In the genomic region with DNA sequence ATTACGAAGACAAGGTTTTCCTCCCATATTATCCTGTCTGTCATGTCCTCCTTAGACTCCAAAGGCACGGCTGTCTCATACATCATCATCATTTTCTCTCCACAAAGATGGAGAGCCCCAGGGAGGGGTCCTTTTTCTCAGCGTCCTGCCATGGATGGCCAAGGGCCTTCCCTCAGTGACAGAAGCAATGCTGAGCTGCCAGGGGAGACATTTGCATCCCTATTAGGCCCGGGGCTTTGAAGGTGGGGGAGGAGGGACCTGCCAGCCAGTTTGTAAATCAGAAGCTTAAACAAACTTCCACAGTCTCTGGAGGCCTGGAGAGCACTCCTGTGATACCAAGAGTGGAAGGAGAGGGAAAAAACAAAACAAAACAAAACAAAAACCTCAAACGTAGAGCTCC, we compare ENCODE assay signal across 16 cellular contexts.
DNase-seq lines count a peak whose midpoint lies in the region; ATAC-seq and TF ChIP-seq lines count a peak whose summit lies in the region.
"Had no signal": no experiment of that assay in that cellular context is flagged by ENCODE, and none has a peak within 500 bp of the region (broad histone marks: within the 10 kb centered on the region; RNA-seq: fewer than 3 reads in every experiment).

No MANE protein-coding gene starts in this region.

- no peak for ATAC-seq in effector memory CD8-positive, alpha-beta T cell (replicated peaks)
- ATAC-seq in naive thymus-derived CD4-positive, alpha-beta T cell: no peak
- ATAC-seq in GM18505 (IDR thresholded peaks at IDR 0.05; ENCODE audit: unreplicated experiment): no peak
- ATAC-seq: lower lobe of right lung had no signal

- H3K27me3 Mint-ChIP-seq in effector memory CD8-positive, alpha-beta T cell: no peaks in the 10 kb centered on the region
- peaks cover 0 to 2% (median 0%) of the 10 kb centered on the region in 5 donors for H3K27me3 Mint-ChIP-seq in naive thymus-derived CD4-positive, alpha-beta T cell
- H3K27me3 Mint-ChIP-seq: activated CD4-positive, alpha-beta T cell treated with anti-CD3 and anti-CD28 coated beads, Interleukin-2, amount 10 ng/mL, durations not matched to agents 24 days and 14 days had no signal

- H4K20me1 ChIP-seq in Karpas-422 (ENCODE audit: insufficient read depth, low read depth, low read length): no peaks in the 10 kb centered on the region
- H4K20me1 ChIP-seq in OCI-LY7 (ENCODE audit: insufficient read depth, low read length): no peaks in the 10 kb centered on the region

- peaks cover 55% of the 10 kb centered on the region for H3K4me1 ChIP-seq in A673 (ENCODE audit: insufficient read depth, low read length, poor library complexity, severe bottlenecking)
- peaks cover 23% of the 10 kb centered on the region for H3K4me1 ChIP-seq in Karpas-422 (ENCODE audit: low read length)
- H3K4me1 ChIP-seq in naive thymus-derived CD4-positive, alpha-beta T cell (ENCODE audit: control insufficient read depth in 2 of 2, insufficient read depth in 2 of 2, low read length in 2 of 2): peaks cover 33 to 49% of the 10 kb centered on the region in 2 donors
- H3K4me1 ChIP-seq in OCI-LY7 (ENCODE audit: insufficient read depth, low read length, poor library complexity, severe bottlenecking): peaks cover 31% of the 10 kb centered on the region
- H3K4me1 ChIP-seq: stomach had no signal

- H3K9me3 ChIP-seq in A673 (ENCODE audit: low read depth, low read length, poor library complexity, severe bottlenecking) (peaks cover 2% of the 10 kb centered on the region), Karpas-422 (ENCODE audit: low read length) (no peaks in the 10 kb centered on the region), OCI-LY7 (ENCODE audit: low read length) (0 out of 2 replicates have a peak, but pooled peaks cover under 1% of the 10 kb centered on the region)
- H3K9me3 ChIP-seq in naive thymus-derived CD4-positive, alpha-beta T cell (ENCODE audit: control insufficient read depth in 2 of 3, low read length in 3 of 3): no peaks in the 10 kb centered on the region
- H3K9me3 ChIP-seq: adrenal gland, lower lobe of right lung, Peyer's patch, upper lobe of left lung had no signal

- POLR2A ChIA-PET in A673 (lab: Charles Lee; ENCODE audit: low non-redundant PET): no interaction called here
- POLR2A ChIA-PET in naive thymus-derived CD4-positive, alpha-beta T cell (lab: Charles Lee): interaction anchor here (0.6 kb wide), 1 partner anchor 130 kb away, joined by 3 read pairs; no protein-coding TSS in a partner anchor
- POLR2A ChIA-PET in OCI-LY7 (lab: Charles Lee): interaction anchor here (0.6 to 2.1 kb wide), 2 partner anchors 12 to 43 kb away, joined by 3 to 5 read pairs; no protein-coding TSS in a partner anchor

- H3K4me2 ChIP-seq in Karpas-422 (ENCODE audit: low read depth, low read length, poor library complexity, severe bottlenecking) (no peak overlapping the region), OCI-LY7 (ENCODE audit: low read length) (no peak overlapping the region)

- no peak for TF ChIP-seq POLR2A in GM18505 (IDR thresholded peaks at IDR 0.05; ENCODE audit: borderline replicate concordance, extremely low read depth, insufficient read depth, insufficient read length)

- H3K79me2 ChIP-seq in Karpas-422 (ENCODE audit: low read length): no peaks in the 10 kb centered on the region
- H3K79me2 ChIP-seq in OCI-LY7 (ENCODE audit: insufficient read depth, low read depth, low read length): no peaks in the 10 kb centered on the region

- no peak overlapping the region for H3K9ac ChIP-seq in Karpas-422 (ENCODE audit: low read length)

- peaks cover 66 to 70% of the 10 kb centered on the region in 2 donors for H3K4me1 Mint-ChIP-seq in effector memory CD8-positive, alpha-beta T cell (ENCODE audit: low read depth in 2 of 2)
- peaks cover 32 to 63% (median 43%) of the 10 kb centered on the region in 7 donors for H3K4me1 Mint-ChIP-seq in naive thymus-derived CD4-positive, alpha-beta T cell

- no TSS peak for BruUV-seq in A673 (replicated peaks; lab: Mats Ljungman, UMichigan)
- no TSS peak for BruUV-seq in OCI-LY7 (replicated peaks; lab: Mats Ljungman, UMichigan)

- no peak overlapping the region for H3K4me3 ChIP-seq in A673 (ENCODE audit: low read depth, low read length, poor library complexity, severe bottlenecking)
- H3K4me3 ChIP-seq in Karpas-422 (ENCODE audit: low read length): no peak overlapping the region
- no peak overlapping the region for H3K4me3 ChIP-seq in naive thymus-derived CD4-positive, alpha-beta T cell (ENCODE audit: low read length)
- no peak overlapping the region for H3K4me3 ChIP-seq in OCI-LY7 (ENCODE audit: low read depth, low read length, poor library complexity, severe bottlenecking)
- H3K4me3 ChIP-seq: adrenal gland, lower lobe of right lung, Peyer's patch, stomach, upper lobe of left lung had no signal

- peak overlapping the region; percentile 68 to 81 for H3K4me3 Mint-ChIP-seq in effector memory CD8-positive, alpha-beta T cell
- H3K4me3 Mint-ChIP-seq in naive thymus-derived CD4-positive, alpha-beta T cell: peak overlapping the region in 5 of 10 donors; percentile 34 to 79 (median 61)

- no peaks in the 10 kb centered on the region for H3K9me3 Mint-ChIP-seq in effector memory CD8-positive, alpha-beta T cell
- peaks cover 0 to 7% (median 1%) of the 10 kb centered on the region in 11 donors for H3K9me3 Mint-ChIP-seq in naive thymus-derived CD4-positive, alpha-beta T cell

- H3K27ac ChIP-seq in A673 (ENCODE audit: low read depth, low read length, poor library complexity, severe bottlenecking): peak overlapping the region; percentile 94
- no peak overlapping the region for H3K27ac ChIP-seq in Karpas-422 (ENCODE audit: low read length)
- no peak overlapping the region for H3K27ac ChIP-seq in naive thymus-derived CD4-positive, alpha-beta T cell (ENCODE audit: low read depth, low read length)
- no peak overlapping the region for H3K27ac ChIP-seq in OCI-LY7 (ENCODE audit: low read depth, low read length, poor library complexity, severe bottlenecking)
- H3K27ac ChIP-seq: adrenal gland, lower lobe of right lung, upper lobe of left lung had no signal

- TF ChIP-seq CTCF in A673 (conservative IDR thresholded peaks at IDR 0.05; ENCODE audit: low read depth, low read length) (no peak), OCI-LY7 (conservative IDR thresholded peaks at IDR 0.05; ENCODE audit: low read length) (no peak)

- DNase-seq in A673 (ENCODE audit: low spot score) (peak; percentile 51), Karpas-422 (peak; percentile 40), OCI-LY7 (ENCODE audit: low spot score) (no peak), NCI-H1436 treated with DMSO at 0.1 percent for 48 hours (lab: John Stamatoyannopoulos, UW) (no peak), DMS153 treated with DMSO at 0.1 percent for 48 hours (lab: John Stamatoyannopoulos, UW; ENCODE audit: unreplicated experiment) (no peak)
- no peak for DNase-seq in effector memory CD8-positive, alpha-beta T cell
- no peak for DNase-seq in naive thymus-derived CD4-positive, alpha-beta T cell
- DNase-seq: activated CD4-positive, alpha-beta T cell treated with anti-CD3 and anti-CD28 coated beads, Interleukin-2, amount 10 ng/mL, durations not matched to agents 24 days and 14 days; activated gamma-delta T cell; adrenal gland; lower lobe of right lung; NCI-H1417 treated with DMSO at 0.1 percent for 48 hours; Peyer's patch; stomach; upper lobe of left lung had no signal

- intact Hi-C loops in A673 (cut with micrococcal nuclease; ENCODE audit: unreplicated experiment) (loop anchor here (1.0 to 10.0 kb wide), 6 partner anchors 82 to 495 kb away; partner anchors contain the start of gene EGR2), OCI-LY7 (cut with micrococcal nuclease; ENCODE audit: unreplicated experiment) (no loop called here)
- intact Hi-C loops in naive thymus-derived CD4-positive, alpha-beta T cell (cut with micrococcal nuclease): loop anchor here in 1 of 2 donors (5.0 kb wide), 2 partner anchors 40 to 125 kb away; partner anchors contain the start of gene EGR2

- CTCF ChIA-PET in A673 (lab: Charles Lee): no interaction called here
- CTCF ChIA-PET in naive thymus-derived CD4-positive, alpha-beta T cell (lab: Charles Lee): no interaction called here
- CTCF ChIA-PET in OCI-LY7 (lab: Charles Lee; ENCODE audit: unreplicated experiment): no interaction called here

- no peaks in the 10 kb centered on the region for H3K36me3 ChIP-seq in A673 (ENCODE audit: insufficient read depth, low read length, poor library complexity, severe bottlenecking)
- no peaks in the 10 kb centered on the region for H3K36me3 ChIP-seq in Karpas-422 (ENCODE audit: insufficient read depth, low read length)
- no peaks in the 10 kb centered on the region for H3K36me3 ChIP-seq in naive thymus-derived CD4-positive, alpha-beta T cell (ENCODE audit: control insufficient read depth in 2 of 3, insufficient read depth in 3 of 3, low read length in 3 of 3)
- H3K36me3 ChIP-seq in OCI-LY7 (ENCODE audit: insufficient read depth, low read length): no peaks in the 10 kb centered on the region; the same call in 1 of the 2 replicates
- H3K36me3 ChIP-seq: adrenal gland, lower lobe of right lung, Peyer's patch, stomach, upper lobe of left lung had no signal

- H3K27me3 ChIP-seq in A673 (replicated peaks; ENCODE audit: insufficient read depth, low read depth, low read length, poor library complexity): no peaks in the 10 kb centered on the region
- no peaks in the 10 kb centered on the region for H3K27me3 ChIP-seq in Karpas-422 (ENCODE audit: low read length)
- H3K27me3 ChIP-seq in naive thymus-derived CD4-positive, alpha-beta T cell (ENCODE audit: control insufficient read depth in 2 of 2, insufficient read depth in 2 of 2, low read length in 2 of 2): no peaks in the 10 kb centered on the region
- H3K27me3 ChIP-seq: adrenal gland, Peyer's patch, stomach, upper lobe of left lung had no signal

- H3K9me2 ChIP-seq in Karpas-422 (replicated peaks; ENCODE audit: insufficient read depth, low read length): no peaks in the 10 kb centered on the region; the same call in none of the 2 replicates
- no peaks in the 10 kb centered on the region for H3K9me2 ChIP-seq in OCI-LY7 (ENCODE audit: insufficient read depth, low read length)

- no peaks in the 10 kb centered on the region for H3K36me3 Mint-ChIP-seq in effector memory CD8-positive, alpha-beta T cell (ENCODE audit: insufficient read depth)
- peaks cover 0 to 5% (median 2%) of the 10 kb centered on the region in 5 donors for H3K36me3 Mint-ChIP-seq in naive thymus-derived CD4-positive, alpha-beta T cell

- H3K27ac Mint-ChIP-seq in effector memory CD8-positive, alpha-beta T cell: peak overlapping the region; percentile 87 to 99
- peak overlapping the region in 6 of 9 donors; percentile 7 to 82 (median 62) for H3K27ac Mint-ChIP-seq in naive thymus-derived CD4-positive, alpha-beta T cell

- H2AFZ ChIP-seq in Karpas-422 (ENCODE audit: low read length): no peak overlapping the region
- H2AFZ ChIP-seq in OCI-LY7 (ENCODE audit: low read length): no peak overlapping the region

Comparison
In these comparisons a context has a peak if more than half of its experiments do, and no peak if none do; other contexts are left out.
1. DNase-seq: peak in A673 (single experiment) and Karpas-422 (single experiment); none in effector memory CD8-positive, alpha-beta T cell (0 of 3), naive thymus-derived CD4-positive, alpha-beta T cell (0 of 9), OCI-LY7 (single experiment), NCI-H1436 treated with DMSO at 0.1 percent for 48 hours (single experiment) and DMS153 treated with DMSO at 0.1 percent for 48 hours (single experiment).